ENCODE assay signal across 9 cellular contexts in genomic region chr9:116525611-116526010, GRCh38.
"Had no signal": no experiment of that assay in that cellular context is flagged by ENCODE, and none has a peak within 500 bp of the region (broad histone marks: within the 10 kb centered on the region; RNA-seq: fewer than 3 reads in every experiment).

No MANE protein-coding gene starts in this region.

- ATAC-seq: HCT116 had no signal

- H3K4me3 ChIP-seq: GM23248, HAP-1 had no signal

- H3K27ac ChIP-seq: GM23248 had no signal

- H3K4me1 ChIP-seq: HAP-1 had no signal

- DNase-seq: GM23248, GOT3, H7, HFFc6, KBM-7 had no signal

- H3K27me3 Mint-ChIP-seq: IgD-negative memory B cell had no signal

- H3K9me3 ChIP-seq: HAP-1 had no signal

- FAIRE-seq: HTR-8/SVneo had no signal

- H3K4me3 Mint-ChIP-seq: HFFc6, IgD-negative memory B cell had no signal

- H3K27ac Mint-ChIP-seq: HFFc6, IgD-negative memory B cell had no signal
